Comparison of ENCODE assay signal across 28 cellular contexts in genomic region chr5:68452286-68452685, GRCh38.
"Had no signal": no experiment of that assay in that cellular context is flagged by ENCODE, and none has a peak within 500 bp of the region (broad histone marks: within the 10 kb centered on the region; RNA-seq: fewer than 3 reads in every experiment).

No MANE protein-coding gene starts in this region.

- H3K4me1 ChIP-seq: Peyer's patch had no signal

- H3K27ac Mint-ChIP-seq: activated CD4-positive, alpha-beta T cell treated with anti-CD3 and anti-CD28 coated beads for 36 hours; activated CD4-positive, alpha-beta T cell treated with anti-CD3 and anti-CD28 coated beads, Interleukin-2, amount 10 ng/mL, durations not matched to agents 7 days and 5 days; activated CD8-positive, alpha-beta T cell treated with anti-CD3 and anti-CD28 coated beads, Interleukin-2, amount 10 ng/mL, durations not matched to agents 7 days and 5 days; activated naive CD4-positive, alpha-beta T cell treated with anti-CD3 and anti-CD28 coated beads, Interleukin-2, amount 50 U/mL, for 24 hours; activated naive CD8-positive, alpha-beta T cell treated with anti-CD3 and anti-CD28 coated beads, Interleukin-2, amount 10 ng/mL, durations not matched to agents 7 days and 5 days; activated T-cell treated with anti-CD3 and anti-CD28 coated beads, Interleukin-2, amount 50 U/mL, for 24 hours; activated T-helper 2 cell treated with anti-CD3 and anti-CD28 coated beads, Interferon-gamma antibody, Interleukin-2, Interleukin-4, amounts not matched to agents 10 μg/mL and 5 μg/mL and 100 μg/mL, durations not matched to agents 14 hours and 24 hours and 36 hours; WTC11 had no signal

- H3K9me3 Mint-ChIP-seq: activated naive CD4-positive, alpha-beta T cell treated with anti-CD3 and anti-CD28 coated beads, Interleukin-2, amount 50 U/mL, for 24 hours; activated T-cell treated with anti-CD3 and anti-CD28 coated beads, Interleukin-2, amount 50 U/mL, for 24 hours; activated T-helper 2 cell treated with anti-CD3 and anti-CD28 coated beads, Interferon-gamma antibody, Interleukin-2, Interleukin-4, amounts not matched to agents 10 μg/mL and 5 μg/mL and 100 μg/mL, durations not matched to agents 14 hours and 24 hours and 36 hours had no signal

- H3K4me1 Mint-ChIP-seq: activated CD4-positive, alpha-beta T cell treated with anti-CD3 and anti-CD28 coated beads, Interleukin-2, amount 10 ng/mL, durations not matched to agents 7 days and 5 days; activated naive CD4-positive, alpha-beta T cell treated with anti-CD3 and anti-CD28 coated beads, Interleukin-2, amount 50 U/mL, for 24 hours; activated naive CD8-positive, alpha-beta T cell treated with anti-CD3 and anti-CD28 coated beads, Interleukin-2, amount 10 ng/mL, durations not matched to agents 7 days and 5 days had no signal

- H3K27ac ChIP-seq: ascending aorta, Peyer's patch, RWPE1 had no signal

- H3K4me3 Mint-ChIP-seq: activated CD4-positive, alpha-beta T cell treated with anti-CD3 and anti-CD28 coated beads for 36 hours; activated CD4-positive, alpha-beta T cell treated with anti-CD3 and anti-CD28 coated beads, Interleukin-2, amount 10 ng/mL, durations not matched to agents 7 days and 5 days; activated CD8-positive, alpha-beta T cell treated with anti-CD3 and anti-CD28 coated beads, Interleukin-2, amount 10 ng/mL, durations not matched to agents 7 days and 5 days; activated naive CD4-positive, alpha-beta T cell treated with anti-CD3 and anti-CD28 coated beads, Interleukin-2, amount 50 U/mL, for 24 hours; activated naive CD8-positive, alpha-beta T cell treated with anti-CD3 and anti-CD28 coated beads, Interleukin-2, amount 10 ng/mL, durations not matched to agents 7 days and 5 days; activated T-cell treated with anti-CD3 and anti-CD28 coated beads, Interleukin-2, amount 50 U/mL, for 24 hours; WTC11 had no signal

- DNase-seq: activated CD4-positive, alpha-beta T cell treated with anti-CD3 and anti-CD28 coated beads for 36 hours; activated CD4-positive, alpha-beta T cell treated with anti-CD3 and anti-CD28 coated beads, Interleukin-2, amount 10 ng/mL, durations not matched to agents 7 days and 5 days; activated CD4-positive, alpha-beta T cell treated with anti-CD3 and anti-CD28 coated beads, Interleukin-2, amount 50 U/mL, for 48 hours; activated CD8-positive, alpha-beta T cell treated with anti-CD3 and anti-CD28 coated beads, Interleukin-2, amount 10 ng/mL, durations not matched to agents 7 days and 5 days; activated gamma-delta T cell; activated naive CD4-positive, alpha-beta T cell treated with Interleukin-2 at 50 U/mL for 16 hours; activated naive CD8-positive, alpha-beta T cell treated with anti-CD3 and anti-CD28 coated beads, Interleukin-2, amount 10 ng/mL, durations not matched to agents 7 days and 5 days; activated T-cell treated with anti-CD3 and anti-CD28 coated beads, Interleukin-2, amount 50 U/mL, for 24 hours; amygdala; Kasumi-1; MG63; NCI-H1048; NCI-H1105 treated with DMSO at 0.1 percent for 48 hours; NCI-H1436; NCI-H1694 treated with DMSO at 0.1 percent for 48 hours; NCI-H2029; NCI-H345; NCI-H524 treated with DMSO at 0.1 percent for 48 hours; NK-92 treated with Interleukin-12 subunit alpha and Interleukin-12 subunit beta, amount 100 ng/mL, for 24 hours; Peyer's patch; T1000 had no signal

- H3K27me3 ChIP-seq: ascending aorta, MG63, Peyer's patch had no signal

- H3K27me3 Mint-ChIP-seq: activated CD4-positive, alpha-beta T cell treated with anti-CD3 and anti-CD28 coated beads for 36 hours; activated naive CD4-positive, alpha-beta T cell treated with anti-CD3 and anti-CD28 coated beads, Interleukin-2, amount 50 U/mL, for 24 hours; activated T-cell treated with anti-CD3 and anti-CD28 coated beads, Interleukin-2, amount 50 U/mL, for 24 hours had no signal

- H3K9me3 ChIP-seq: ascending aorta, Peyer's patch had no signal

- H3K36me3 ChIP-seq: ascending aorta, Peyer's patch had no signal

- H3K36me3 Mint-ChIP-seq: activated naive CD4-positive, alpha-beta T cell treated with anti-CD3 and anti-CD28 coated beads, Interleukin-2, amount 50 U/mL, for 24 hours had no signal

- ATAC-seq: activated CD4-positive, alpha-beta T cell treated with anti-CD3 and anti-CD28 coated beads for 36 hours; activated CD4-positive, CD25-positive, alpha-beta regulatory T cell treated with anti-CD3 and anti-CD28 coated beads, Interleukin-2, amount 50 U/mL, for 24 hours; activated CD8-positive, alpha-beta T cell treated with anti-CD3 and anti-CD28 coated beads, Interleukin-2, amount 10 ng/mL, durations not matched to agents 7 days and 5 days; Right ventricle myocardium inferior; WTC11 had no signal

- H3K4me3 ChIP-seq: ascending aorta, MG63, Peyer's patch had no signal
